In genomic region chr7:80859272-80859970, GRCh38 we compare ENCODE assay signal across 10 cellular contexts. TPM values are rescaled to one million over a fixed set of nuclear protein-coding genes. Genes with fewer than 3 reads are reported as not detected.
DNase-seq lines count a peak whose midpoint lies in the region; ATAC-seq and TF ChIP-seq lines count a peak whose summit lies in the region.
"Had no signal": no experiment of that assay in that cellular context is flagged by ENCODE, and none has a peak within 500 bp of the region (broad histone marks: within the 10 kb centered on the region; RNA-seq: fewer than 3 reads in every experiment).

No MANE protein-coding gene starts in this region.

- H3K36me3 ChIP-seq in heart right ventricle, result no peaks in the 10 kb centered on the region
- no peaks in the 10 kb centered on the region for H3K36me3 ChIP-seq in smooth muscle cell (ENCODE audit: low read depth)
- no peaks in the 10 kb centered on the region for H3K36me3 ChIP-seq in neuronal stem cell (replicated peaks in 1 of 2; ENCODE audit: control insufficient read depth in 2 of 2, insufficient read depth in 2 of 2, low read length in 2 of 2)

- no peak overlapping the region for H2BK15ac ChIP-seq in neuronal stem cell (ENCODE audit: low read length)

- no peak overlapping the region for H3K4me2 ChIP-seq in smooth muscle cell
- H3K4me2 ChIP-seq in neuronal stem cell (ENCODE audit: insufficient read depth, low read length, poor library complexity, severe bottlenecking), result no peak overlapping the region

- H3K27me3 ChIP-seq in heart right ventricle (no peaks in the 10 kb centered on the region), smooth muscle cell (ENCODE audit: low read depth) (no peaks in the 10 kb centered on the region), neuronal stem cell (ENCODE audit: control insufficient read depth in 3 of 3, insufficient read depth in 3 of 3, low read depth in 1 of 3, low read length in 3 of 3) (no peaks in the 10 kb centered on the region)

- no peak overlapping the region for H3K18ac ChIP-seq in neuronal stem cell (ENCODE audit: low read length)

- no peak overlapping the region for H2BK5ac ChIP-seq in neuronal stem cell (ENCODE audit: low read length)

- H4K8ac ChIP-seq in neuronal stem cell (ENCODE audit: low read depth, low read length), result no peak overlapping the region

- H3K9ac ChIP-seq in smooth muscle cell (ENCODE audit: low read depth), result no peak overlapping the region
- H3K9ac ChIP-seq in neuronal stem cell (ENCODE audit: low read depth, low read length, poor library complexity), result no peak overlapping the region

- H2BK12ac ChIP-seq in neuronal stem cell (ENCODE audit: low read length), result no peak overlapping the region

- WGBS in heart right ventricle, 2 donors, result 60 to 62% methylated on average over 6 of the region's 6 CpGs
- 71% methylated on average over 6 of the region's 6 CpGs for WGBS in smooth muscle cell (ENCODE audit: low lambda C conversion rate)
- no CpG with 5 or more reads among the region's 6 CpGs for WGBS in neuronal stem cell (ENCODE audit: extremely low coverage in 2 of 2, insufficient read length in 2 of 2, insufficient replicate concordance in 1 of 2), 2 donors

- no peaks in the 10 kb centered on the region for H3K79me1 ChIP-seq in neuronal stem cell (ENCODE audit: low read depth, low read length)

- intact Hi-C loops in heart right ventricle (cut with DNase I), result no loop called here

- H3K4me3 ChIP-seq in heart right ventricle, result no peak overlapping the region
- H3K4me3 ChIP-seq in smooth muscle cell, result no peak overlapping the region
- no peak overlapping the region for H3K4me3 ChIP-seq in neuronal stem cell (ENCODE audit: low read length in 2 of 2)

- no peak overlapping the region for H3K4ac ChIP-seq in neuronal stem cell (ENCODE audit: low read length)

- DNase-seq in GM03348 (ENCODE audit: low spot score), result peak; percentile 63
- peak; percentile 63 for DNase-seq in amniotic epithelial cell (ENCODE audit: low read depth)
- DNase-seq in heart right ventricle, result no peak
- DNase-seq in smooth muscle cell (lab: John Stamatoyannopoulos, UW; ENCODE audit: unreplicated experiment), result no peak
- DNase-seq in neuronal stem cell (ENCODE audit: low spot score), result no peak
- no peak for DNase-seq in iPS-NIHi7 (ENCODE audit: extremely low spot score)
- DNase-seq: activated T-cell treated with anti-CD3 and anti-CD28 coated beads for 4 hours, kidney glomerular epithelial cell had no signal

- H3K27ac ChIP-seq in heart right ventricle (peak overlapping the region in 8 of 10 donors; percentile 20 to 63 (median 43)), smooth muscle cell (ENCODE audit: low read depth) (peak overlapping the region; percentile 34), neuronal stem cell (replicated peaks; ENCODE audit: low read length) (no peak overlapping the region)

- H3K4me1 ChIP-seq in heart right ventricle, result peaks cover 0 to 31% (median 5%) of the 10 kb centered on the region in 9 donors
- peaks cover 8% of the 10 kb centered on the region for H3K4me1 ChIP-seq in smooth muscle cell (ENCODE audit: low read depth)
- H3K4me1 ChIP-seq in neuronal stem cell (ENCODE audit: control insufficient read depth in 2 of 2, insufficient read depth in 1 of 2, low read depth in 1 of 2, low read length in 2 of 2), result peaks cover 0 to 4% of the 10 kb centered on the region in 2 donors

- no peak overlapping the region for H3K23ac ChIP-seq in neuronal stem cell (ENCODE audit: low read depth, low read length, poor library complexity)

- no peak overlapping the region for H2AK5ac ChIP-seq in neuronal stem cell (ENCODE audit: low read depth, low read length)

- H4K20me1 ChIP-seq in smooth muscle cell (ENCODE audit: low read depth), result no peaks in the 10 kb centered on the region

- H3F3A ChIP-seq in smooth muscle cell (ENCODE audit: low read depth), result no peaks in the 10 kb centered on the region

- TF ChIP-seq CTCF in heart right ventricle (IDR thresholded peaks at IDR 0.05) (no peak), smooth muscle cell (IDR thresholded peaks at IDR 0.05; ENCODE audit: borderline replicate concordance, insufficient read depth, poor library complexity, severe bottlenecking) (no peak)

- no peak overlapping the region for H3K14ac ChIP-seq in neuronal stem cell (ENCODE audit: low read length)

- no peak overlapping the region for H2BK120ac ChIP-seq in neuronal stem cell (ENCODE audit: low read depth, low read length)

- no peak overlapping the region for H4K91ac ChIP-seq in neuronal stem cell (ENCODE audit: low read depth, low read length, poor library complexity)

- peak; percentile 52 to 88 (median 81) for ATAC-seq in heart right ventricle
- ATAC-seq in GM21526 (IDR thresholded peaks at IDR 0.05; ENCODE audit: low FRiP score, unreplicated experiment), result no peak
- no peak for ATAC-seq in HG02938 (IDR thresholded peaks at IDR 0.05; ENCODE audit: unreplicated experiment)

- H3K9me3 ChIP-seq in heart right ventricle, result peaks cover 0 to 7% (median 0%) of the 10 kb centered on the region in 11 donors
- no peaks in the 10 kb centered on the region for H3K9me3 ChIP-seq in smooth muscle cell (replicated peaks; ENCODE audit: low read depth)
- no peaks in the 10 kb centered on the region for H3K9me3 ChIP-seq in neuronal stem cell (replicated peaks in 1 of 2; ENCODE audit: control insufficient read depth in 2 of 2, insufficient read depth in 1 of 2, low read depth in 1 of 2, low read length in 2 of 2)

- H2AFZ ChIP-seq in smooth muscle cell (ENCODE audit: low read depth), result peak overlapping the region; percentile 39
- H2AFZ ChIP-seq in neuronal stem cell (ENCODE audit: low read length), result no peak overlapping the region

- H3K79me2 ChIP-seq in smooth muscle cell (ENCODE audit: low read depth), result peaks cover 31% of the 10 kb centered on the region

RNA-seq across cellular contexts. Expression of gene SEMA3C, which starts 59.4 kb away (rescaled TPM):
- total RNA-seq in heart right ventricle, result 10 to 100 TPM; 41.4 to 83.2 (median 63.0) TPM
- 10 to 100 TPM; 14.5 to 16.1 TPM for polyA plus RNA-seq in heart right ventricle
- 280 and 295 TPM in 2 replicates for total RNA-seq in smooth muscle cell
- polyA plus RNA-seq in smooth muscle cell, result 20.6 and 94.4 TPM in 2 replicates
- polyA plus RNA-seq in neuronal stem cell (2013, experiment 1 of 2), result 0.49 TPM
- 0.61 TPM for polyA plus RNA-seq in neuronal stem cell (2013, experiment 2 of 2)

Comparison
In these comparisons a context has a peak if more than half of its experiments do, and no peak if none do; other contexts are left out.
1. DNase-seq: peak in GM03348 (single experiment) and amniotic epithelial cell (single experiment); none in heart right ventricle (0 of 2), smooth muscle cell (single experiment), neuronal stem cell (single experiment) and iPS-NIHi7 (single experiment).
2. ATAC-seq: peak in heart right ventricle (8 of 8); none in GM21526 (single experiment) and HG02938 (single experiment).